8 cellular contexts compared by ENCODE assay signal in the genomic region with DNA sequence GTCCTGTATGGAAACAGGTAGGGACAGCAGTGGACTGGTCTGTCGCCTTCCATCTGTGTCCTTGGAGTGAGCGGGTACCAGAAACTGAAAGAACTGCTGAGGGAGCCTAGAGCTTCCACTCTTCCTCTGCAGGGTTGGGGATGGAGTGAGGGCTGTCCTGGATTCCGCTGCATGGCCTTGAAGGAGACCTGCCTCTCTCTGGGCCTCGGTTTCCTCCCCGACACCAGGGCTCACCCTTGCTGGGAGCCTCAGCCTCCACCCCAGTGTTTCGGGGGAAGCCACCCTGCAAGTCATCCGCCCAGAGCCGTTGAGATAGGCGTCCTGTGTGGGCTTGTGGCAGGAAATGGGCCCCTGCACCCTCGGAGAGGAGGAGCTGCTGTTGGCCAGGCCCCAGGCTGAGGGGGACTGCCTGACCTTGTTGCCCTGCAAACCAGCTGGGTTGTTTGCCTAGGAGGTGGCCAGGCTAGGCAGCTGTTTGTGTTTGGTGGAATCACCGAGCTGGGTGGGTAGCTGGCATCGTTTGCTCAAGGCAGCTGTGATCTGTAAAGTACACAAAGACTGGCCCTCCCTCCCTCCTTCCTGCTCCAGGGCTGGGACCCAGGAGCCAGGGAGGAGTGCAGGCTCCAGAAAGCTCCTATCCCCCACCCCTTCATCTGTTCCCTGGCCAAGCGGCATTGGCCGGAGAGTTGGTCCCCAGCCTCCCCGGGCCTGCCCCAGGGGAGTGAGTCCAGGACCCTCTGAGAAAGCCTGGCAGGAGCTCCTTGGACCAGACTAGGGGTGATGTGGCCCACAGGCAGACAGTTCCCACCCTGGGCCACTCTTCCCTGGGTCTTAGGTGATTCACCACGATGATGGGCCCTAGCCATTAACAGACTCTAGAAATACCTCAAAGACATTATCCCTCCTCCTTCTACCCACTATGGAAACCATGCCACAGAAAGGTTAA. TPM values are rescaled to one million over a fixed set of nuclear protein-coding genes. Genes with fewer than 3 reads are reported as not detected.
DNase-seq lines count a peak whose midpoint lies in the region; ATAC-seq and TF ChIP-seq lines count a peak whose summit lies in the region.

No MANE protein-coding gene starts in this region.

- no peaks in the 10 kb centered on the region for H3K36me3 ChIP-seq in adrenal gland (replicated peaks in 1 of 2)

- peaks cover 9% of the 10 kb centered on the region for H3K27me3 Mint-ChIP-seq in activated naive CD8-positive, alpha-beta T cell treated with anti-CD3 and anti-CD28 coated beads, Interleukin-2, amount 50 U/mL, for 24 hours
- H3K27me3 Mint-ChIP-seq in naive thymus-derived CD8-positive, alpha-beta T cell = no peaks in the 10 kb centered on the region

- TF ChIP-seq POLR2A in adrenal gland (IDR thresholded peaks at IDR 0.05) = no peak
- TF ChIP-seq POLR2A in lower leg skin (IDR thresholded peaks at IDR 0.05) = no peak

- H3K27me3 ChIP-seq in adrenal gland = peaks cover 36% of the 10 kb centered on the region

- H3K4me1 Mint-ChIP-seq in activated naive CD8-positive, alpha-beta T cell treated with anti-CD3 and anti-CD28 coated beads, Interleukin-2, amount 50 U/mL, for 24 hours = peaks cover 63% of the 10 kb centered on the region
- H3K4me1 Mint-ChIP-seq in naive thymus-derived CD8-positive, alpha-beta T cell = peaks cover 33 to 69% (median 67%) of the 10 kb centered on the region in 4 donors

- TF ChIP-seq CTCF in adrenal gland (IDR thresholded peaks at IDR 0.05) (no peak), lower leg skin (IDR thresholded peaks at IDR 0.05) (no peak)

- 35 to 39% (median 37%) methylated on average over 8 to 16 of the region's 16 CpGs for WGBS in adrenal gland, 4 donors
- 33 to 46% methylated on average over 16 of the region's 16 CpGs for WGBS in lower leg skin, 2 donors

- no peaks in the 10 kb centered on the region for H3K36me3 Mint-ChIP-seq in activated naive CD8-positive, alpha-beta T cell treated with anti-CD3 and anti-CD28 coated beads, Interleukin-2, amount 50 U/mL, for 24 hours (ENCODE audit: low read depth)
- no peaks in the 10 kb centered on the region for H3K36me3 Mint-ChIP-seq in naive thymus-derived CD8-positive, alpha-beta T cell

- intact Hi-C loops in adrenal gland (cut with DNase I) (loop anchor here (5.0 to 10.0 kb wide), 2 partner anchors 81 to 84 kb away; no protein-coding TSS in a partner anchor), lower leg skin (cut with DNase I; ENCODE audit: low total_unique reads) (no loop called here)

- H3K4me1 ChIP-seq in adrenal gland (replicated peaks in 1 of 2) = peaks cover 0 to 15% of the 10 kb centered on the region in 2 donors

- peak overlapping the region; percentile 78 for H3K4me3 Mint-ChIP-seq in activated naive CD8-positive, alpha-beta T cell treated with anti-CD3 and anti-CD28 coated beads, Interleukin-2, amount 50 U/mL, for 24 hours
- H3K4me3 Mint-ChIP-seq in naive thymus-derived CD8-positive, alpha-beta T cell = peak overlapping the region; percentile 86 to 98 (median 94)

- H3K27ac Mint-ChIP-seq in activated naive CD8-positive, alpha-beta T cell treated with anti-CD3 and anti-CD28 coated beads, Interleukin-2, amount 50 U/mL, for 24 hours = peak overlapping the region; percentile 57
- H3K27ac Mint-ChIP-seq in naive thymus-derived CD8-positive, alpha-beta T cell = peak overlapping the region; percentile 87 to 99 (median 94)

- no peaks in the 10 kb centered on the region for H3K9me3 ChIP-seq in adrenal gland (replicated peaks in 1 of 3)

- DNase-seq in T-helper 1 cell = peak; percentile 39 to 96 (median 52)
- peak; percentile 80 for DNase-seq in activated naive CD8-positive, alpha-beta T cell treated with anti-CD3 and anti-CD28 coated beads, Interleukin-2, amount 50 U/mL, for 24 hours
- DNase-seq in naive thymus-derived CD8-positive, alpha-beta T cell = peak; percentile 39 to 92 (median 78)
- DNase-seq in adrenal gland = no peak
- no peak for DNase-seq in lower leg skin (ENCODE audit: low spot score in 2 of 2)

- POLR2A ChIA-PET in naive thymus-derived CD8-positive, alpha-beta T cell (lab: Charles Lee) = interaction anchor here (0.5 to 5.6 kb wide), 18 partner anchors 12 to 531 kb away, joined by 3 to 200 read pairs (median 6); partner anchors contain the start of genes FDXR, NAT9 and NHERF1

- H3K4me3 ChIP-seq in adrenal gland (no peak overlapping the region), lower leg skin (ENCODE audit: low read depth, poor library complexity, severe bottlenecking) (no peak overlapping the region)

- H3K9me3 Mint-ChIP-seq in activated naive CD8-positive, alpha-beta T cell treated with anti-CD3 and anti-CD28 coated beads, Interleukin-2, amount 50 U/mL, for 24 hours = no peaks in the 10 kb centered on the region
- H3K9me3 Mint-ChIP-seq in naive thymus-derived CD8-positive, alpha-beta T cell = no peaks in the 10 kb centered on the region

- ATAC-seq in GM18498 (IDR thresholded peaks at IDR 0.05; ENCODE audit: unreplicated experiment) (peak; percentile 50), HG03095 (IDR thresholded peaks at IDR 0.05; ENCODE audit: unreplicated experiment) (peak; percentile 42), GM18868 (IDR thresholded peaks at IDR 0.05; ENCODE audit: unreplicated experiment) (no peak)
- ATAC-seq in activated naive CD8-positive, alpha-beta T cell treated with anti-CD3 and anti-CD28 coated beads, Interleukin-2, amount 50 U/mL, for 24 hours = peak; percentile 84
- peak; percentile 71 to 78 for ATAC-seq in naive thymus-derived CD8-positive, alpha-beta T cell

- H3K27ac ChIP-seq in adrenal gland = no peak overlapping the region

RNA-seq across cellular contexts. Expression of gene RAB37, which starts 1.3 kb away (rescaled TPM):
- 10 to 100 TPM; 34.0 to 35.9 TPM for total RNA-seq in naive thymus-derived CD8-positive, alpha-beta T cell
- polyA plus RNA-seq in naive thymus-derived CD8-positive, alpha-beta T cell = 100 to 1,000 TPM in 1 of 3 donors, 10 to 100 TPM in 2; 55.3 to 108 (median 76.0) TPM
- 1 to 10 TPM; 2.1 to 6.6 (median 3.6) TPM for total RNA-seq in adrenal gland
- 1 to 10 TPM in 2 of 3 donors, under 1 TPM in 1; 0.57 to 2.3 (median 2.0) TPM for polyA plus RNA-seq in adrenal gland
- total RNA-seq in lower leg skin = 1 to 10 TPM in 1 of 4 donors, under 1 TPM in 1, not detected in 2; 0.57 to 1.7 TPM

RNA-seq across cellular contexts. Expression of gene NHERF1, which starts 10.1 kb away (rescaled TPM):
- total RNA-seq in naive thymus-derived CD8-positive, alpha-beta T cell = 100 to 1,000 TPM; 158 to 164 TPM
- polyA plus RNA-seq in naive thymus-derived CD8-positive, alpha-beta T cell = 100 to 1,000 TPM; 277 to 351 (median 324) TPM
- 100 to 1,000 TPM; 146 to 277 (median 226) TPM for total RNA-seq in adrenal gland
- 100 to 1,000 TPM in 1 of 3 donors, 10 to 100 TPM in 2; 45.9 to 277 (median 57.8) TPM for polyA plus RNA-seq in adrenal gland
- total RNA-seq in lower leg skin = 10 to 100 TPM; 47.6 to 67.7 (median 58.6) TPM

RNA-seq across cellular contexts. Expression of gene CD300LF, which starts 25.6 kb away (rescaled TPM):
- under 1 TPM in 1 of 2 experiments, not detected in 1; 0.36 TPM for total RNA-seq in naive thymus-derived CD8-positive, alpha-beta T cell
- not detected for polyA plus RNA-seq in naive thymus-derived CD8-positive, alpha-beta T cell
- 1 to 10 TPM in 6 of 8 donors, under 1 TPM in 1, not detected in 1; 0.88 to 6.3 (median 1.5) TPM for total RNA-seq in adrenal gland
- 1 to 10 TPM in 2 of 3 donors, under 1 TPM in 1; 0.68 to 6.3 (median 1.0) TPM for polyA plus RNA-seq in adrenal gland
- under 1 TPM in 2 of 4 donors, not detected in 2; 0.13 to 0.27 TPM for total RNA-seq in lower leg skin

RNA-seq across cellular contexts. Expression of gene NAT9, which starts 37.8 kb away (rescaled TPM):
- total RNA-seq in naive thymus-derived CD8-positive, alpha-beta T cell = 10 to 100 TPM; 66.5 to 71.5 TPM
- 10 to 100 TPM in 2 of 3 donors, 1 to 10 TPM in 1; 9.8 to 28.3 (median 20.2) TPM for polyA plus RNA-seq in naive thymus-derived CD8-positive, alpha-beta T cell
- total RNA-seq in adrenal gland (100 to 1,000 TPM in 1 of 8 donors, 10 to 100 TPM in 7; 23.1 to 149 (median 62.4) TPM), lower leg skin (10 to 100 TPM; 14.3 to 26.6 (median 18.1) TPM)
- 100 to 1,000 TPM in 2 of 3 donors, 10 to 100 TPM in 1; 91.6 to 112 (median 104) TPM for polyA plus RNA-seq in adrenal gland

Comparison
In these comparisons a context has a peak if more than half of its experiments do, and no peak if none do; other contexts are left out.
1. DNase-seq: peak in T-helper 1 cell (5 of 5), activated naive CD8-positive, alpha-beta T cell treated with anti-CD3 and anti-CD28 coated beads, Interleukin-2, amount 50 U/mL, for 24 hours (single experiment) and naive thymus-derived CD8-positive, alpha-beta T cell (10 of 10); none in adrenal gland (0 of 7) and lower leg skin (0 of 2).
2. RNA of gene RAB37, which starts 1.3 kb away (total RNA-seq): 34.0 to 35.9 TPM in naive thymus-derived CD8-positive, alpha-beta T cell; 2.1 to 6.6 TPM in adrenal gland and 0.57 to 1.7 TPM in lower leg skin; every median in the first group is over 4 times any median in the second.